In the genomic region with DNA sequence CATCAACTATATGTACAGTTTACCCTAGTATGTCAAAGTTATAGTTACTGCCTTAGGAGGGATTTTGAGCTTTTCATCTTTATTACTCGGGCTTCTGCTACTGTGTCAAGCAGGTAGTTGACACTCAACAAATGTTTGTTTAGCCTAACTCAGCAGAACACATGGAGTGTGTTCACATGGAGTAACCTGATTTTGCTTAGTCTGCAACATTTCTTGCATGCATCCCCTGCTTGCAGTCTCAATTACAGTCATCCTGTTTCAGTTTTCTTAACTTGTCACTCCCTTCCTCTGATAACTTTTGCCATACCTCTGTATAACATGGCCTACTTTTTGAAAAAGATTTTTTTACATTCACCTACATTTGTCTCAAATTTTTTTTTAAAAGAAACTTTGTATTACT, we compare ENCODE assay signal across 22 cellular contexts.
"Had no signal": no experiment of that assay in that cellular context is flagged by ENCODE, and none has a peak within 500 bp of the region (broad histone marks: within the 10 kb centered on the region; RNA-seq: fewer than 3 reads in every experiment).

No MANE protein-coding gene starts in this region.

- H3K36me3 ChIP-seq: MG63 had no signal

- ATAC-seq: Panc1, PC-3, T-cell had no signal

- H3K9me2 ChIP-seq: SK-N-SH had no signal

- H3K27ac ChIP-seq: RWPE1 had no signal

- H3K4me3 ChIP-seq: MG63 had no signal

- H3K9me3 ChIP-seq: MG63, SK-N-SH had no signal

- H3K4me2 ChIP-seq: SK-N-SH had no signal

- H3K9ac ChIP-seq: SK-N-SH had no signal

- DNase-seq: Karpas-422; KG1; NCI-H1092 treated with DMSO at 0.1 percent for 48 hours; NCI-H1436 treated with DMSO at 0.1 percent for 48 hours; NCI-H1694; NCI-H187 treated with DMSO at 0.1 percent for 48 hours; NCI-H2029 treated with DMSO at 0.1 percent for 48 hours; NCI-H2171 treated with DMSO at 0.1 percent for 48 hours; NCI-H345; NCI-H446 treated with DMSO at 0.1 percent for 48 hours; NCI-H524 treated with DMSO at 0.1 percent for 48 hours; NCI-H69; NCI-H774; NK-92 treated with Interleukin-12 subunit alpha and Interleukin-12 subunit beta, amount 100 ng/mL, for 24 hours; PC-3; SHP77; SK-N-SH; SW 1271; T-cell had no signal
